8 cellular contexts compared by ENCODE assay signal in the genomic region with DNA sequence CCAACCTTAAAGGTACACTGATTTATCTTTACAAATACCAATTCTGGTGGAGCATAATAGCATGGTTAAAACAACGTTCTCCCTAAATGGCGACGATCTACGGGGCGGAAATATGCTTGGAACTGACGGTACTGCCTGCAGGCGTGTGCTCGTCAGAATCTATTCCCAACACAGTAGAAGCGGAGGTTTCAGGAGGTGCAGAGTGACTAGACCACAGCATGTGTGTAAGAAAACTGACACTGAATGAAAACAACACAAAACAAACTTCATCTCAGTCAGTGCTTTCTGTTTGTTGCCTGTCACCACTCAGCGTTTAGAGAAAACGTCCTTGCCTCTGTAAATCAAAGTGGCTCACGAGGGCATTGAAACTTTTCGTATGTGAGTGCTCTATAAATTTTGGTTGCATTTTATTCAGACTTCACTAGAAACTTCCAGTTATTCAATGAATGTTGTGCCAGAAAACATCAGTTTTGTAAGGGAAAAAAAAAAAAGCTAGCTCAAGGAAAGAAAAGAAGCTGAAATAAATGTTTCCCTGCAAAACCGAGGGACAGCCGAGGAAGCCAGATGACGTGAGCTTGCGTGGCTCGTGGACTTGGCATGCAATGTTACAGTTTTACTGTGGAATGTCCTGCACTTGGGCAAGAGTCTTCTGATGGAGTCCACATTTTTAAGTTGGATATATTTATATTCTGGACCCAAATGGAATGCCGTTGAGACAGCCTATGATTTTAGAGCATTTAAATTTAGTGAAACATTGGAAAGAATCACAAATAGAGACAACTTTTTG.
A peak's percentile ranks its signal among the peaks of the same experiment; 100 is the strongest.
DNase-seq lines count a peak whose midpoint lies in the region; ATAC-seq and TF ChIP-seq lines count a peak whose summit lies in the region.
"Not testable (repeated sequence)": the region's sequence is repeated elsewhere in the genome, so short reads cannot be mapped to it uniquely, and the experiment has no call there.

No MANE protein-coding gene starts in this region.

- peak overlapping the region; percentile 83 for H3K56ac ChIP-seq in IMR-90 (ENCODE audit: extremely low read depth, insufficient read depth, low read length)

- peaks cover 29% of the 10 kb centered on the region for H3K4me1 Mint-ChIP-seq in nephron progenitor cell

- peak; percentile 97 for DNase-seq in AG10803 (ENCODE audit: low read depth)
- peak; percentile 93 for DNase-seq in IMR-90
- DNase-seq in body of pancreas, result peak in 1 of 4 donors; percentile 29
- peak; percentile 72 for DNase-seq in fibroblast of mammary gland (ENCODE audit: low read depth)
- peak; percentile 54 to 81 (median 73) for DNase-seq in right cardiac atrium
- not testable (repeated sequence) for DNase-seq in nephron progenitor cell; smooth muscle cell (lab: John Stamatoyannopoulos, UW; ENCODE audit: unreplicated experiment)
- DNase-seq in vagina (ENCODE audit: extremely low spot score in 2 of 2), result peak; percentile 22 to 82

- not testable (repeated sequence) for H3K27me3 ChIP-seq in IMR-90 (ENCODE audit: control insufficient read depth, insufficient read depth, low read length); body of pancreas; right cardiac atrium (ENCODE audit: control insufficient read depth, insufficient read depth); smooth muscle cell (ENCODE audit: low read depth); vagina

- H3K36me3 ChIP-seq in IMR-90 (ENCODE audit: control insufficient read depth, insufficient read depth, low read length); body of pancreas (replicated peaks in 1 of 2; ENCODE audit: insufficient read depth in 1 of 2, low read depth in 2 of 2); smooth muscle cell (ENCODE audit: low read depth); vagina: not testable (repeated sequence)

- H3K9me3 Mint-ChIP-seq in nephron progenitor cell, result not testable (repeated sequence)

- H3K9ac ChIP-seq in IMR-90 (ENCODE audit: low read depth, low read length), result peak overlapping the region; percentile 89
- not testable (repeated sequence) for H3K9ac ChIP-seq in smooth muscle cell (ENCODE audit: low read depth)

- POLR2A ChIA-PET in IMR-90 (lab: Charles Lee; ENCODE audit: unreplicated experiment), result interaction anchor here (0.6 kb wide), 3 partner anchors 26 to 385 kb away, joined by 3 to 4 read pairs (median 3); no protein-coding TSS in a partner anchor

- H3K36me3 Mint-ChIP-seq in nephron progenitor cell (ENCODE audit: low read depth), result not testable (repeated sequence)

- intact Hi-C loops in IMR-90 (cut with micrococcal nuclease), result loop anchor here (5.0 kb wide), 1 partner anchor 38 kb away; no protein-coding TSS in a partner anchor
- intact Hi-C loops in body of pancreas (cut with DNase I); right cardiac atrium (cut with DNase I); vagina (cut with DNase I): not testable (repeated sequence)

- ATAC-seq in IMR-90 (ENCODE audit: low read depth) (peak; percentile 50), body of pancreas (peak; percentile 46)
- not testable (repeated sequence) for ATAC-seq in right cardiac atrium

- TF ChIP-seq CTCF in AG10803 (conservative IDR thresholded peaks at IDR 0.05; ENCODE audit: low read length); IMR-90 (conservative IDR thresholded peaks at IDR 0.05; ENCODE audit: low read depth, low read length); body of pancreas (IDR thresholded peaks at IDR 0.05); fibroblast of mammary gland (conservative IDR thresholded peaks at IDR 0.05; ENCODE audit: control insufficient read depth, insufficient read depth, low read depth, low read length); nephron progenitor cell (IDR thresholded peaks at IDR 0.05); smooth muscle cell (IDR thresholded peaks at IDR 0.05; ENCODE audit: borderline replicate concordance, insufficient read depth, poor library complexity, severe bottlenecking); vagina (IDR thresholded peaks at IDR 0.05): not testable (repeated sequence)

- not testable (repeated sequence) for H3F3A ChIP-seq in smooth muscle cell (ENCODE audit: low read depth)

- peak overlapping the region; percentile 92 for H4K91ac ChIP-seq in IMR-90 (ENCODE audit: insufficient read depth, low read depth, low read length)

- H3K27me3 Mint-ChIP-seq in nephron progenitor cell (ENCODE audit: low read depth, poor library complexity), result not testable (repeated sequence)

- dilution Hi-C loops in IMR-90 (cut with HindIII; ENCODE audit: low sequenced_read_pairs, unreplicated experiment), result not testable (repeated sequence)

- peak overlapping the region; percentile 94 for H3K23ac ChIP-seq in IMR-90 (ENCODE audit: low read depth, low read length)

- peak overlapping the region; percentile 68 for H2AFZ ChIP-seq in IMR-90 (replicated peaks; ENCODE audit: low read length, poor library complexity)
- H2AFZ ChIP-seq in smooth muscle cell (ENCODE audit: low read depth), result not testable (repeated sequence)

- H3K4ac ChIP-seq in IMR-90 (ENCODE audit: low read depth, low read length), result peak overlapping the region; percentile 97

- H2AK5ac ChIP-seq in IMR-90 (ENCODE audit: low read depth, low read length), result peak overlapping the region; percentile 93

- peak overlapping the region; percentile 73 for H3K27ac Mint-ChIP-seq in nephron progenitor cell

- in situ Hi-C loops in IMR-90 (cut with MboI; ENCODE audit: low sequenced_read_pairs), result not testable (repeated sequence)

- H3K9me1 ChIP-seq in IMR-90 (ENCODE audit: insufficient read depth, low read length), result peaks cover 27% of the 10 kb centered on the region

- peak overlapping the region; percentile 94 for H2BK20ac ChIP-seq in IMR-90 (ENCODE audit: low read depth, low read length)

- H2BK120ac ChIP-seq in IMR-90 (ENCODE audit: low read depth, low read length), result peak overlapping the region; percentile 98

- 0 out of 2 replicates have a peak, but pooled peaks have one; percentile 2 for TF ChIP-seq RAD21 in IMR-90 (IDR thresholded peaks at IDR 0.05; ENCODE audit: low read length)

- H2BK5ac ChIP-seq in IMR-90 (ENCODE audit: low read depth, low read length, poor library complexity, severe bottlenecking), result peak overlapping the region; percentile 98

- not testable (repeated sequence) for H3K79me2 ChIP-seq in smooth muscle cell (ENCODE audit: low read depth)

- peaks cover 23% of the 10 kb centered on the region for H3K4me1 ChIP-seq in IMR-90 (ENCODE audit: control insufficient read depth, insufficient read depth, low read length)
- not testable (repeated sequence) for H3K4me1 ChIP-seq in body of pancreas; right cardiac atrium (ENCODE audit: control insufficient read depth, insufficient read depth, low read length); smooth muscle cell (ENCODE audit: low read depth); vagina

- H3K4me3 Mint-ChIP-seq in nephron progenitor cell, result not testable (repeated sequence)

- H3K27ac ChIP-seq in IMR-90 (ENCODE audit: insufficient read depth, low read length) (peak overlapping the region; percentile 99), smooth muscle cell (ENCODE audit: low read depth) (peak overlapping the region; percentile 57), vagina (peak overlapping the region; percentile 64)
- H3K27ac ChIP-seq in body of pancreas; right cardiac atrium (ENCODE audit: low read length): not testable (repeated sequence)

- H2AK9ac ChIP-seq in IMR-90 (replicated peaks; ENCODE audit: low read depth, low read length, poor library complexity), result not testable (repeated sequence)

- H4K20me1 ChIP-seq in IMR-90 (ENCODE audit: insufficient read depth, low read length); smooth muscle cell (ENCODE audit: low read depth): not testable (repeated sequence)

- H3K18ac ChIP-seq in IMR-90 (ENCODE audit: low read depth, low read length), result peak overlapping the region; percentile 84

- H3K4me2 ChIP-seq in IMR-90 (ENCODE audit: low read depth, low read length), result peak overlapping the region; percentile 13; the same call in 1 of the 2 replicates
- H3K4me2 ChIP-seq in smooth muscle cell, result not testable (repeated sequence)

- CTCF ChIA-PET in IMR-90 (lab: Yijun Ruan, JAX), result not testable (repeated sequence)

- H3K4me3 ChIP-seq in AG10803 (ENCODE audit: low read length); body of pancreas; right cardiac atrium (ENCODE audit: low read length); smooth muscle cell; vagina: not testable (repeated sequence)
- H3K4me3 ChIP-seq in IMR-90 (ENCODE audit: insufficient read depth, low read depth, low read length) (peak overlapping the region; percentile 1; the same call in 1 of the 2 replicates), fibroblast of mammary gland (ENCODE audit: control insufficient read depth, low read depth, low read length) (peak overlapping the region; percentile 3)

- WGBS in IMR-90 (ENCODE audit: extremely low coverage in 2 of 2, insufficient read length in 1 of 2), 2 experiments, result 11% methylated on average over 3 of the region's 19 CpGs; no CpG with 5 or more reads in 1 of the 2 experiments
- 67 to 71% methylated on average over 19 of the region's 19 CpGs for WGBS in body of pancreas, 2 donors
- WGBS in right cardiac atrium, result 58% methylated on average over 19 of the region's 19 CpGs
- 67% methylated on average over 19 of the region's 19 CpGs for WGBS in smooth muscle cell (ENCODE audit: low lambda C conversion rate)

- H3K9me3 ChIP-seq in IMR-90 (ENCODE audit: control insufficient read depth, insufficient read depth, low read length); body of pancreas; right cardiac atrium (ENCODE audit: control insufficient read depth, low read length); smooth muscle cell (replicated peaks; ENCODE audit: low read depth); vagina: not testable (repeated sequence)

- not testable (repeated sequence) for BruUV-seq in IMR-90 (replicated peaks; lab: Mats Ljungman, UMichigan)

- peak overlapping the region; percentile 94 for H3K14ac ChIP-seq in IMR-90 (replicated peaks; ENCODE audit: low read depth, low read length)

- peaks cover 3 to 23% of the 10 kb centered on the region in 2 experiments; a peak in 3 of 4 replicates for H3K79me1 ChIP-seq in IMR-90 (ENCODE audit: low read depth in 1 of 2, low read length in 2 of 2)

- H4K8ac ChIP-seq in IMR-90 (ENCODE audit: low read depth in 2 of 2, low read length in 2 of 2), result peak overlapping the region; percentile 81 to 88

- H4K5ac ChIP-seq in IMR-90 (ENCODE audit: low read depth, low read length), result peak overlapping the region; percentile 72

- H2BK15ac ChIP-seq in IMR-90 (ENCODE audit: low read depth, low read length), result peak overlapping the region; percentile 83; the same call in 2 of the 3 replicates

- peak; percentile 23; the same call in 1 of the 2 replicates for TF ChIP-seq POLR2A in IMR-90 (IDR thresholded peaks at IDR 0.05; ENCODE audit: low read depth, low read length)
- not testable (repeated sequence) for TF ChIP-seq POLR2A in body of pancreas (IDR thresholded peaks at IDR 0.05); vagina (IDR thresholded peaks at IDR 0.05)
